ENCODE assay signal across 12 cellular contexts in the genomic region with DNA sequence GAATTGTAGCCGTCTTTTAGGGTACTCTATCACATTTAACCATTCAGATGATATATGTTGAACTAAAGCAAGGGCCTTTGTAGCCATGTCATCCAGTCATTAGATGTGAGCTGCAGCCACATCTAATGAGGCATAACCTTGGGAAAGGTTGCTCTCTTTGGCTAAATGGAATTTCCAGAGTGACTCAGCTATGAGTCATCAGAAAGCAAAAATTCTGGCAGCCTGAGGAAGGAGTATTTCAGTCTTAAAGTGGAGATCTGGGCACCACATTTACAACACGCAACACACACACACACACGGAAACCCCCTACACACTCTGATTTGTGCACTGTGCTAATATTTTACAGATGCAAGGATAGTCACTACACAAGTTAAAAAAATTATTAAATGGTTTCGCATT.
A peak's percentile ranks its signal among the peaks of the same experiment; 100 is the strongest.
DNase-seq lines count a peak whose midpoint lies in the region; ATAC-seq, FAIRE-seq and TF ChIP-seq lines count a peak whose summit lies in the region.
"Had no signal": no experiment of that assay in that cellular context is flagged by ENCODE, and none has a peak within 500 bp of the region (broad histone marks: within the 10 kb centered on the region; RNA-seq: fewer than 3 reads in every experiment).

No MANE protein-coding gene starts in this region.

- no peaks in the 10 kb centered on the region for H3K4me1 ChIP-seq in K562 (replicated peaks in 1 of 2; ENCODE audit: control insufficient read depth in 2 of 2, insufficient read depth in 2 of 2, low read length in 2 of 2)
- H3K4me1 ChIP-seq in keratinocyte (ENCODE audit: control insufficient read depth, extremely low read depth, insufficient read depth, low read length) = peaks cover 6% of the 10 kb centered on the region
- H3K4me1 ChIP-seq: ascending aorta, thyroid gland had no signal

- dilution Hi-C loops in keratinocyte (cut with MboI; ENCODE audit: extremely low pct_ligation_motif_present, low sequenced_read_pairs) = no loop called here

- 2% methylated on average over 4 of the region's 4 CpGs for WGBS in K562 (ENCODE audit: insufficient coverage, low coverage, missing lambda C conversion rate)

- H4K20me1 ChIP-seq in K562 (replicated peaks; ENCODE audit: control insufficient read depth, insufficient read depth, low read length) = no peaks in the 10 kb centered on the region
- no peaks in the 10 kb centered on the region for H4K20me1 ChIP-seq in keratinocyte (ENCODE audit: control insufficient read depth, extremely low read depth, insufficient read depth, low read length)
- H4K20me1 ChIP-seq: BLaER1 treated with 17β-estradiol and CSF1 and Interleukin-3, amounts not matched to agents 10 nM and 100 nM had no signal

- H3K9me1 ChIP-seq in K562 (ENCODE audit: control insufficient read depth, insufficient read depth, low read length) = no peaks in the 10 kb centered on the region
- H3K9me1 ChIP-seq in keratinocyte (ENCODE audit: control insufficient read depth, extremely low read depth, insufficient read depth, low read length) = no peaks in the 10 kb centered on the region

- H3K36me3 ChIP-seq in K562 (ENCODE audit: control insufficient read depth, insufficient read depth, low read length) (no peaks in the 10 kb centered on the region), keratinocyte (ENCODE audit: control insufficient read depth in 2 of 2, extremely low read depth in 1 of 2, insufficient read depth in 2 of 2, low read length in 2 of 2) (no peaks in the 10 kb centered on the region)
- H3K36me3 ChIP-seq: ascending aorta; BLaER1 treated with 17β-estradiol and CSF1 and Interleukin-3, amounts not matched to agents 10 nM and 100 nM; thyroid gland had no signal

- FAIRE-seq in K562 (lab: Jason Lieb, UNC) = no peak
- peak; percentile 90 for FAIRE-seq in keratinocyte (lab: Jason Lieb, UNC)

- H3K9ac ChIP-seq in K562 (ENCODE audit: insufficient read depth in 1 of 2, low read depth in 2 of 2, low read length in 2 of 2) (no peak overlapping the region), keratinocyte (ENCODE audit: control insufficient read depth, extremely low read depth, insufficient read depth, low read length) (no peak overlapping the region)
- H3K9ac ChIP-seq: BLaER1 treated with 17β-estradiol and CSF1 and Interleukin-3, amounts not matched to agents 10 nM and 100 nM had no signal

- in situ Hi-C loops in K562 (cut with MboI) = no loop called here

- peak; percentile 4 for DNase-seq in COLO668 (lab: John Stamatoyannopoulos, UW; ENCODE audit: unreplicated experiment)
- DNase-seq in LHCN-M2 (ENCODE audit: low read depth) = peak; percentile 25
- no peak for DNase-seq in K562 (ENCODE audit: extremely low read depth in 1 of 4, low spot score in 3 of 4)
- DNase-seq in keratinocyte (ENCODE audit: low read depth, low spot score) = peak; percentile 36
- no peak for DNase-seq in NCI-H82 treated with DMSO at 0.1 percent for 48 hours (lab: John Stamatoyannopoulos, UW; ENCODE audit: unreplicated experiment)
- DNase-seq in posterior cingulate gyrus = no peak
- no peak for DNase-seq in activated CD4-positive, alpha-beta T cell treated with anti-CD3 and anti-CD28 coated beads for 48 hours
- DNase-seq in NCI-H524 (lab: John Stamatoyannopoulos, UW) = no peak
- DNase-seq: NCI-H526 treated with DMSO at 0.1 percent for 48 hours, thyroid gland had no signal

- H3K4me3 ChIP-seq in K562 (no peak overlapping the region), keratinocyte (ENCODE audit: control insufficient read depth in 2 of 3, extremely low read depth in 1 of 3, insufficient read depth in 2 of 3, low read depth in 1 of 3, low read length in 3 of 3) (no peak overlapping the region)
- H3K4me3 ChIP-seq: ascending aorta; BLaER1 treated with 17β-estradiol and CSF1 and Interleukin-3, amounts not matched to agents 10 nM and 100 nM; thyroid gland had no signal

- H3K4me2 ChIP-seq in K562 (ENCODE audit: insufficient read depth, low read length) (no peak overlapping the region), keratinocyte (ENCODE audit: control insufficient read depth, extremely low read depth, insufficient read depth, low read depth, low read length) (peak overlapping the region; percentile 52)

- CTCF ChIA-PET in K562 (lab: Yijun Ruan, JAX; ENCODE audit: low intra/inter-chr PET ratio) = no interaction called here

- POLR2A ChIA-PET in K562 (lab: Yijun Ruan, JAX) = no interaction called here

- BruUV-seq in K562 (replicated peaks; lab: Mats Ljungman, UMichigan) = no TSS peak

- TF ChIP-seq CTCF in K562 (IDR thresholded peaks at IDR 0.05 in 2 of 3, conservative IDR thresholded peaks at IDR 0.05 in 1 of 3; ENCODE audit: insufficient read depth in 2 of 3, low read depth in 1 of 3, low read length in 3 of 3) (no peak), keratinocyte (optimal IDR thresholded peaks at IDR 0.05 in 1 of 3, IDR thresholded peaks at IDR 0.05 in 1 of 3, conservative IDR thresholded peaks at IDR 0.05 in 1 of 3; ENCODE audit: extremely low read depth in 1 of 3, insufficient read depth in 2 of 3, low read length in 3 of 3) (no peak)

- H3K27me3 ChIP-seq in K562 (ENCODE audit: control insufficient read depth in 2 of 2, insufficient read depth in 2 of 2, low read length in 2 of 2) (no peaks in the 10 kb centered on the region), keratinocyte (ENCODE audit: control insufficient read depth, extremely low read depth, insufficient read depth, low read length) (no peaks in the 10 kb centered on the region)
- H3K27me3 ChIP-seq: ascending aorta; BLaER1 treated with 17β-estradiol and CSF1 and Interleukin-3, amounts not matched to agents 10 nM and 100 nM; thyroid gland had no signal

- no peak overlapping the region for H3K27ac ChIP-seq in K562 (ENCODE audit: extremely low read depth, low read depth, low read length)
- H3K27ac ChIP-seq in keratinocyte (ENCODE audit: control insufficient read depth, insufficient read depth, low read length) = peak overlapping the region; percentile 52
- H3K27ac ChIP-seq: ascending aorta; BLaER1 treated with 17β-estradiol and CSF1 and Interleukin-3, amounts not matched to agents 10 nM and 100 nM; thyroid gland had no signal

- no peak for TF ChIP-seq EP300 in K562 (IDR thresholded peaks at IDR 0.05; ENCODE audit: low read length)

- H3K9me3 ChIP-seq in K562 (replicated peaks; ENCODE audit: control insufficient read depth, insufficient read depth, low read depth, low read length) (no peaks in the 10 kb centered on the region), keratinocyte (ENCODE audit: control insufficient read depth, low read depth, low read length) (no peaks in the 10 kb centered on the region)
- H3K9me3 ChIP-seq: ascending aorta; BLaER1 treated with 17β-estradiol and CSF1 and Interleukin-3, amounts not matched to agents 10 nM and 100 nM; thyroid gland had no signal

- no peak for TF ChIP-seq POLR2A in K562 (conservative IDR thresholded peaks at IDR 0.05)

- no peak overlapping the region for H2AFZ ChIP-seq in K562 (ENCODE audit: low read depth, low read length)
- peak overlapping the region; percentile 23 for H2AFZ ChIP-seq in keratinocyte (ENCODE audit: control insufficient read depth, low read length)

- H3K79me2 ChIP-seq in K562 (ENCODE audit: control insufficient read depth, insufficient read depth, low read length) (no peaks in the 10 kb centered on the region), keratinocyte (ENCODE audit: control insufficient read depth, insufficient read depth, low read length) (no peaks in the 10 kb centered on the region)

- intact Hi-C loops in K562 (cut with micrococcal nuclease) (no loop called here), posterior cingulate gyrus (cut with DNase I) (no loop called here)

- ATAC-seq in K562 = no peak

- TF ChIP-seq RAD21 in K562 (CRISPR knock-in tag; conservative IDR thresholded peaks at IDR 0.05 in 1 of 2, IDR thresholded peaks at IDR 0.05 in 1 of 2) = no peak

TF ChIP-seq in K562, 482 proteins besides CTCF, POLR2A, EP300 and RAD21 (continues in another document):
- TF ChIP-seq PTTG1 (tag; IDR thresholded peaks at IDR 0.05; ENCODE audit: low read depth) (no peak), JUND (IDR thresholded peaks at IDR 0.05; ENCODE audit: borderline replicate concordance, low read depth, low read length) (no peak), JUND (tag; IDR thresholded peaks at IDR 0.05; ENCODE audit: borderline replicate concordance, low read depth, low read length) (peak; percentile 53; the same call in 1 of the 3 replicates), GTF2F1 (IDR thresholded peaks at IDR 0.05; ENCODE audit: low read depth, low read length) (no peak), ZSCAN32 (CRISPR knock-in tag; IDR thresholded peaks at IDR 0.05) (no peak), ZNF212 (CRISPR knock-in tag; IDR thresholded peaks at IDR 0.05) (no peak), ETV5 (CRISPR knock-in tag; IDR thresholded peaks at IDR 0.05; ENCODE audit: low read depth) (no peak), TEAD4 (IDR thresholded peaks at IDR 0.05; ENCODE audit: low read length) (no peak), TEAD4 (CRISPR knock-in tag; IDR thresholded peaks at IDR 0.05; ENCODE audit: borderline replicate concordance) (no peak), FOSL1 (tag; conservative IDR thresholded peaks at IDR 0.05) (peak; percentile 67)
- TF ChIP-seq, protein P1, sequence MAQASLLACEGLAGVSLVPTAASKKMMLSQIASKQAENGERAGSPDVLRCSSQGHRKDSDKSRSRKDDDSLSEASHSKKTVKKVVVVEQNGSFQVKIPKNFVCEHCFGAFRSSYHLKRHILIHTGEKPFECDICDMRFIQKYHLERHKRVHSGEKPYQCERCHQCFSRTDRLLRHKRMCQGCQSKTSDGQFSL (CRISPR knock-in tag; IDR thresholded peaks at IDR 0.05) = no peak
- TF ChIP-seq, protein P1 (tag; IDR thresholded peaks at IDR 0.05) = no peak
- TF ChIP-seq, protein P2, sequence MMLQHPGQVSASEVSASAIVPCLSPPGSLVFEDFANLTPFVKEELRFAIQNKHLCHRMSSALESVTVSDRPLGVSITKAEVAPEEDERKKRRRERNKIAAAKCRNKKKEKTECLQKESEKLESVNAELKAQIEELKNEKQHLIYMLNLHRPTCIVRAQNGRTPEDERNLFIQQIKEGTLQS (IDR thresholded peaks at IDR 0.05) = 0 out of 2 replicates have a peak, but pooled peaks have one; percentile 22
- TF ChIP-seq, protein P2 (CRISPR knock-in tag; conservative IDR thresholded peaks at IDR 0.05) = no peak

Comparison
In these comparisons a context has a peak if more than half of its experiments do, and no peak if none do; other contexts are left out.
1. DNase-seq: peak in COLO668 (single experiment), LHCN-M2 (single experiment) and keratinocyte (single experiment); none in K562 (0 of 4), NCI-H82 treated with DMSO at 0.1 percent for 48 hours (single experiment), posterior cingulate gyrus (0 of 10), activated CD4-positive, alpha-beta T cell treated with anti-CD3 and anti-CD28 coated beads for 48 hours (single experiment) and NCI-H524 (0 of 2).